Comparison of ENCODE assay signal across 18 cellular contexts in the genomic region with DNA sequence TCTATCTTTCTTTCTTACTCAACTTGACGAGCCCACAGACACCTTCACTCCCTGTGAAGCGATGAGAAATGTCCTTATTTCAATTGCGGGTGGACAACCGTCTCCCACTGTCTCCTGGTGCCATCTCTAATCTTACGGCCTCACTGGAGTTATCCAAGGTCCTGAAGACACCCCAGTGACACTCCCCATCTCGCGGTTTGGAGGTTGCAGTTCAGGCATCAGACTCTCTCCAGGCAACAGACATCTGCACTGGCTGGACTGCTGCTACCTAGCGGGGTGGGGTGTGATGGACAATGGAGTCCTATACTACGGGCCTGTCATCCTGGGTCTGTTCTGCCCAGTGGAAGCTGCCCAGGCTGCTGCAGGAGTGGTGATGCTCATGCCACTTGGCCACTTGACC. TPM values are rescaled to one million over a fixed set of nuclear protein-coding genes. Genes with fewer than 3 reads are reported as not detected.
DNase-seq lines count a peak whose midpoint lies in the region; TF ChIP-seq lines count a peak whose summit lies in the region.
"Had no signal": no experiment of that assay in that cellular context is flagged by ENCODE, and none has a peak within 500 bp of the region (broad histone marks: within the 10 kb centered on the region; RNA-seq: fewer than 3 reads in every experiment).

No MANE protein-coding gene starts in this region.

- H3K4me1 ChIP-seq in GM23248 (ENCODE audit: insufficient read depth), result no peaks in the 10 kb centered on the region
- H3K4me1 ChIP-seq in liver (ENCODE audit: control insufficient read depth in 4 of 4, insufficient read depth in 4 of 4, low read length in 3 of 4), result peaks cover 5 to 10% (median 6%) of the 10 kb centered on the region in 4 donors
- H3K4me1 ChIP-seq in adrenal gland (replicated peaks in 1 of 2), result no peaks in the 10 kb centered on the region

- WGBS in GM23248 (ENCODE audit: low coverage in 1 of 2, low lambda C conversion rate in 2 of 2, missing lambda C conversion rate in 2 of 2), 2 experiments, result 64 to 68% methylated on average over 9 of the region's 9 CpGs
- 88% methylated on average over 9 of the region's 9 CpGs for WGBS in liver
- 80 to 96% (median 85%) methylated on average over 9 of the region's 9 CpGs for WGBS in adrenal gland, 4 donors

- in situ Hi-C loops in GM23248 (cut with MboI), result no loop called here

- no peaks in the 10 kb centered on the region for H3K9me2 ChIP-seq in GM23248 (ENCODE audit: insufficient read depth)

- DNase-seq in GM23248 (peak; percentile 11), Kasumi-1 (lab: John Stamatoyannopoulos, UW) (peak; percentile 6 to 14), amniotic epithelial cell (ENCODE audit: low read depth) (peak; percentile 17), adrenal gland (no peak), NCI-H1436 (lab: John Stamatoyannopoulos, UW) (no peak), DMS153 treated with DMSO at 0.1 percent for 48 hours (lab: John Stamatoyannopoulos, UW; ENCODE audit: unreplicated experiment) (no peak)
- DNase-seq: ACHN; Calu3; CD4-positive, alpha-beta T cell; DMS79; HFFc6; MG63; NCI-H1417; NCI-H2029; NCI-H524 had no signal

- H3K36me3 ChIP-seq in GM23248 (ENCODE audit: low read depth) (no peaks in the 10 kb centered on the region), liver (ENCODE audit: control insufficient read depth in 4 of 4, insufficient read depth in 3 of 4, low read depth in 1 of 4, low read length in 3 of 4) (no peaks in the 10 kb centered on the region), adrenal gland (replicated peaks in 1 of 2) (no peaks in the 10 kb centered on the region)
- H3K36me3 ChIP-seq: MG63 had no signal

- H3K9me3 ChIP-seq in GM23248 (ENCODE audit: low read depth) (no peaks in the 10 kb centered on the region), liver (ENCODE audit: control insufficient read depth in 4 of 4, low read length in 3 of 4) (peaks cover 0 to 4% (median 0%) of the 10 kb centered on the region in 4 donors), adrenal gland (replicated peaks in 1 of 3) (no peaks in the 10 kb centered on the region)
- H3K9me3 ChIP-seq: MG63 had no signal

- no peak overlapping the region for H2AFZ ChIP-seq in GM23248

- no peak for TF ChIP-seq CTCF in liver (IDR thresholded peaks at IDR 0.05; ENCODE audit: low read depth, low read length, missing input control)
- no peak for TF ChIP-seq CTCF in adrenal gland (IDR thresholded peaks at IDR 0.05)

- TF ChIP-seq POLR2A in adrenal gland (IDR thresholded peaks at IDR 0.05), result no peak

- no peaks in the 10 kb centered on the region for H3F3A ChIP-seq in GM23248 (ENCODE audit: insufficient read depth)

- H3K27ac ChIP-seq in GM23248 (no peak overlapping the region), liver (ENCODE audit: low read depth in 1 of 2, low read length in 2 of 2) (no peak overlapping the region), adrenal gland (no peak overlapping the region)
- H3K27ac ChIP-seq: HL-60, KMS-11 had no signal

- H3K27me3 ChIP-seq in GM23248 (replicated peaks; ENCODE audit: insufficient read depth) (no peaks in the 10 kb centered on the region), liver (ENCODE audit: control insufficient read depth in 4 of 4, insufficient read depth in 4 of 4, low read length in 3 of 4) (no peaks in the 10 kb centered on the region), adrenal gland (no peaks in the 10 kb centered on the region)

- H4K20me1 ChIP-seq in GM23248 (ENCODE audit: insufficient read depth), result no peaks in the 10 kb centered on the region

- no peak overlapping the region for H3K4me3 ChIP-seq in GM23248
- no peak overlapping the region for H3K4me3 ChIP-seq in liver (ENCODE audit: low read depth in 1 of 3, low read length in 3 of 3)
- H3K4me3 ChIP-seq in adrenal gland, result no peak overlapping the region
- H3K4me3 ChIP-seq: MG63 had no signal

- H3K9ac ChIP-seq in GM23248 (no peak overlapping the region), liver (ENCODE audit: low read depth in 1 of 2, low read length in 2 of 2) (no peak overlapping the region)
- H3K9ac ChIP-seq: KMS-11 had no signal

- TF ChIP-seq RAD21 in liver (IDR thresholded peaks at IDR 0.05), result no peak

- H3K79me2 ChIP-seq in GM23248 (ENCODE audit: insufficient read depth), result no peaks in the 10 kb centered on the region

- intact Hi-C loops in adrenal gland (cut with DNase I), result no loop called here

- no peak overlapping the region for H3K4me2 ChIP-seq in GM23248 (ENCODE audit: unreplicated experiment)
- H3K4me2 ChIP-seq: KMS-11 had no signal

TF ChIP-seq in liver, 16 proteins besides CTCF, POLR2A, EP300 and RAD21:
- TF ChIP-seq EGR1 (IDR thresholded peaks at IDR 0.05; ENCODE audit: low read depth in 2 of 2), result no peak
- TF ChIP-seq, protein P1, sequence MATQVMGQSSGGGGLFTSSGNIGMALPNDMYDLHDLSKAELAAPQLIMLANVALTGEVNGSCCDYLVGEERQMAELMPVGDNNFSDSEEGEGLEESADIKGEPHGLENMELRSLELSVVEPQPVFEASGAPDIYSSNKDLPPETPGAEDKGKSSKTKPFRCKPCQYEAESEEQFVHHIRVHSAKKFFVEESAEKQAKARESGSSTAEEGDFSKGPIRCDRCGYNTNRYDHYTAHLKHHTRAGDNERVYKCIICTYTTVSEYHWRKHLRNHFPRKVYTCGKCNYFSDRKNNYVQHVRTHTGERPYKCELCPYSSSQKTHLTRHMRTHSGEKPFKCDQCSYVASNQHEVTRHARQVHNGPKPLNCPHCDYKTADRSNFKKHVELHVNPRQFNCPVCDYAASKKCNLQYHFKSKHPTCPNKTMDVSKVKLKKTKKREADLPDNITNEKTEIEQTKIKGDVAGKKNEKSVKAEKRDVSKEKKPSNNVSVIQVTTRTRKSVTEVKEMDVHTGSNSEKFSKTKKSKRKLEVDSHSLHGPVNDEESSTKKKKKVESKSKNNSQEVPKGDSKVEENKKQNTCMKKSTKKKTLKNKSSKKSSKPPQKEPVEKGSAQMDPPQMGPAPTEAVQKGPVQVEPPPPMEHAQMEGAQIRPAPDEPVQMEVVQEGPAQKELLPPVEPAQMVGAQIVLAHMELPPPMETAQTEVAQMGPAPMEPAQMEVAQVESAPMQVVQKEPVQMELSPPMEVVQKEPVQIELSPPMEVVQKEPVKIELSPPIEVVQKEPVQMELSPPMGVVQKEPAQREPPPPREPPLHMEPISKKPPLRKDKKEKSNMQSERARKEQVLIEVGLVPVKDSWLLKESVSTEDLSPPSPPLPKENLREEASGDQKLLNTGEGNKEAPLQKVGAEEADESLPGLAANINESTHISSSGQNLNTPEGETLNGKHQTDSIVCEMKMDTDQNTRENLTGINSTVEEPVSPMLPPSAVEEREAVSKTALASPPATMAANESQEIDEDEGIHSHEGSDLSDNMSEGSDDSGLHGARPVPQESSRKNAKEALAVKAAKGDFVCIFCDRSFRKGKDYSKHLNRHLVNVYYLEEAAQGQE (IDR thresholded peaks at IDR 0.05), result peak; percentile 84

RNA-seq across cellular contexts. Expression of a gene that starts 18.3 kb away (rescaled TPM):
- total RNA-seq in GM23248 (2014; rRNA removed; shearing (Covaris generic)), result 7.3 and 7.7 TPM in 2 replicates
- 3.1 and 3.4 TPM in 2 replicates for polyA plus RNA-seq in GM23248 (2016; fragmentation: Nextera tagmentation; extraction: Ambion mirVana)
- 1 to 10 TPM; 6.3 to 9.1 TPM for total RNA-seq in liver
- 1 to 10 TPM; 4.0 to 7.1 TPM for polyA plus RNA-seq in liver
- 10 to 100 TPM; 43.4 to 84.2 (median 50.2) TPM for total RNA-seq in adrenal gland
- 10 to 100 TPM; 11.3 to 15.1 (median 12.8) TPM for polyA plus RNA-seq in adrenal gland

Comparison
In these comparisons a context has a peak if more than half of its experiments do, and no peak if none do; other contexts are left out.
1. DNase-seq: peak in GM23248 (single experiment), Kasumi-1 (2 of 2) and amniotic epithelial cell (single experiment); none in adrenal gland (0 of 7), NCI-H1436 (single experiment) and DMS153 treated with DMSO at 0.1 percent for 48 hours (single experiment).